8 cellular contexts compared by ENCODE assay signal in the genomic region with DNA sequence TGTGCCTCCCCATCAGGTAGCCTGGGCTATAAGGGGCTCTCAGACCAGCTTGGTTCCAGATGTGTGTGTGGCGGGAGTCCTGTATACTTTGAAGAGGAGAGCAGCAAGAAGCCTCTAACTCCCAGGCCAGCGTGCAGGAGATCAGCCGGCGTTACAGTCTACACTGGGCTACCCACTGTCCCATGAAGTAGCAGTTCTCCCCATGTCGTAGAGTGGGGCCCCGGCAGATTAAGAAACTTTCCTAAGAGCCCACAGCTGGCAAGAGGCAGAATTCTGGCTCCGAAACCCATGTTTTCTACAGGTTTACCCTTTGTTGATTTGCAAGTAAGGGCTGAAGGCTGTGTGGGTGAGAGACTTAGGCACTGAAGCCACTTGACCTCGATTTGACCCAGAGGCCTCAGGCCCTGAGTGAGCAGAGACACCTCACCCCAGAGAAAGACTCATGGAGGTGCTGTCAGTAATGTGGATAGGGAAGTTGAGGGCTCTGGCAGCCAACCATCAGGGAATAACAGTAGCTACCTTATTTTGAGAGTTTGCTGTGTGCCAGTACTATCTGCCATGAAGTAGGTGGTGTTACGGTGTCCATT. TPM values are rescaled to one million over a fixed set of nuclear protein-coding genes. Genes with fewer than 3 reads are reported as not detected.
DNase-seq lines count a peak whose midpoint lies in the region; ATAC-seq and TF ChIP-seq lines count a peak whose summit lies in the region.

No MANE protein-coding gene starts in this region.

- H3K27ac ChIP-seq in DND-41 (ENCODE audit: low read length), result peak overlapping the region; percentile 70
- peak overlapping the region; percentile 86 for H3K27ac ChIP-seq in HL-60 (replicated peaks)
- peak overlapping the region; percentile 74 for H3K27ac ChIP-seq in substantia nigra (ENCODE audit: low read depth, low read length, poor library complexity, severe bottlenecking)

- no peaks in the 10 kb centered on the region; the same call in 1 of the 2 replicates for H3K36me3 ChIP-seq in DND-41 (ENCODE audit: insufficient read depth, low read length)

- no peaks in the 10 kb centered on the region for H3K9me3 Mint-ChIP-seq in activated T-helper 2 cell treated with anti-CD3 and anti-CD28 coated beads, Interferon-gamma antibody, Interleukin-2, Interleukin-4, amounts not matched to agents 10 μg/mL and 5 μg/mL and 100 μg/mL, durations not matched to agents 14 hours and 24 hours and 36 hours

- H2AFZ ChIP-seq in DND-41 (ENCODE audit: low read depth, low read length), result peak overlapping the region; percentile 85

- peak; percentile 1; the same call in 2 of the 3 replicates for ATAC-seq in DND-41 (ENCODE audit: insufficient read depth, low read depth)
- ATAC-seq in GM19452 (IDR thresholded peaks at IDR 0.05; ENCODE audit: unreplicated experiment), result no peak

- no peaks in the 10 kb centered on the region for H3K27me3 Mint-ChIP-seq in activated T-helper 2 cell treated with anti-CD3 and anti-CD28 coated beads, Interferon-gamma antibody, Interleukin-2, Interleukin-4, amounts not matched to agents 10 μg/mL and 5 μg/mL and 100 μg/mL, durations not matched to agents 14 hours and 24 hours and 36 hours (ENCODE audit: low read depth)

- peak overlapping the region; percentile 96 for H3K27ac Mint-ChIP-seq in activated T-helper 2 cell treated with anti-CD3 and anti-CD28 coated beads, Interferon-gamma antibody, Interleukin-2, Interleukin-4, amounts not matched to agents 10 μg/mL and 5 μg/mL and 100 μg/mL, durations not matched to agents 14 hours and 24 hours and 36 hours

- H3K79me2 ChIP-seq in DND-41 (ENCODE audit: insufficient read depth, low read length), result peaks cover 37% of the 10 kb centered on the region

- no peak for DNase-seq in DND-41
- peak; percentile 71 to 75 for DNase-seq in HL-60 (ENCODE audit: low read depth in 1 of 2, low spot score in 1 of 2)
- no peak for DNase-seq in activated T-helper 2 cell treated with anti-CD3 and anti-CD28 coated beads, Interferon-gamma antibody, Interleukin-2, Interleukin-4, amounts not matched to agents 10 μg/mL and 5 μg/mL and 100 μg/mL, durations not matched to agents 14 hours and 24 hours and 36 hours (ENCODE audit: low spot score)
- DNase-seq in substantia nigra (lab: John Stamatoyannopoulos, UW), result no peak
- no peak for DNase-seq in NCI-H524 (lab: John Stamatoyannopoulos, UW)
- no peak for DNase-seq in epidermal melanocyte (ENCODE audit: insufficient read length, low spot score)

- no peaks in the 10 kb centered on the region for H3K27me3 ChIP-seq in DND-41 (ENCODE audit: insufficient read depth, low read length, poor library complexity)
- no peaks in the 10 kb centered on the region for H3K27me3 ChIP-seq in HL-60 (ENCODE audit: insufficient read depth, poor library complexity, severe bottlenecking)

- H4K20me1 ChIP-seq in DND-41 (ENCODE audit: insufficient read depth, low read length), result peaks cover 10% of the 10 kb centered on the region; the same call in 1 of the 2 replicates

- H3K4me1 ChIP-seq in DND-41 (ENCODE audit: insufficient read depth, low read length), result peaks cover 43% of the 10 kb centered on the region

- H3K9me3 ChIP-seq in DND-41 (ENCODE audit: insufficient read depth, low read length, severe bottlenecking), result no peaks in the 10 kb centered on the region
- H3K9me3 ChIP-seq in iPS-18c (ENCODE audit: control insufficient read depth, insufficient read depth, low read length), result no peaks in the 10 kb centered on the region

- no peak for TF ChIP-seq CTCF in DND-41 (IDR thresholded peaks at IDR 0.05; ENCODE audit: borderline replicate concordance, extremely low read depth, low read length, poor library complexity, severe bottlenecking)
- no peak for TF ChIP-seq CTCF in HL-60 (IDR thresholded peaks at IDR 0.05; ENCODE audit: insufficient read depth, low read length)

- intact Hi-C loops in activated T-helper 2 cell treated with anti-CD3 and anti-CD28 coated beads, Interferon-gamma antibody, Interleukin-2, Interleukin-4, amounts not matched to agents 10 μg/mL and 5 μg/mL and 100 μg/mL, durations not matched to agents 14 hours and 24 hours and 36 hours (cut with micrococcal nuclease), result loop anchor here (1.0 to 10.0 kb wide), 9 partner anchors 9 to 783 kb away; a partner anchor contains a TSS

- peak overlapping the region; percentile 70 for H3K9ac ChIP-seq in DND-41 (ENCODE audit: low read depth, low read length)

- H3K36me3 Mint-ChIP-seq in activated T-helper 2 cell treated with anti-CD3 and anti-CD28 coated beads, Interferon-gamma antibody, Interleukin-2, Interleukin-4, amounts not matched to agents 10 μg/mL and 5 μg/mL and 100 μg/mL, durations not matched to agents 14 hours and 24 hours and 36 hours (ENCODE audit: low read depth), result peaks cover 18% of the 10 kb centered on the region

- peak overlapping the region; percentile 76 for H3K4me2 ChIP-seq in DND-41 (ENCODE audit: insufficient read depth, low read length)

- peaks cover 51% of the 10 kb centered on the region for H3K4me1 Mint-ChIP-seq in activated T-helper 2 cell treated with anti-CD3 and anti-CD28 coated beads, Interferon-gamma antibody, Interleukin-2, Interleukin-4, amounts not matched to agents 10 μg/mL and 5 μg/mL and 100 μg/mL, durations not matched to agents 14 hours and 24 hours and 36 hours (ENCODE audit: low read depth)

- H3K4me3 Mint-ChIP-seq in activated T-helper 2 cell treated with anti-CD3 and anti-CD28 coated beads, Interferon-gamma antibody, Interleukin-2, Interleukin-4, amounts not matched to agents 10 μg/mL and 5 μg/mL and 100 μg/mL, durations not matched to agents 14 hours and 24 hours and 36 hours (ENCODE audit: low read depth), result peak overlapping the region; percentile 88

- H3K4me3 ChIP-seq in DND-41 (ENCODE audit: low read depth in 1 of 2, low read length in 2 of 2) (peak overlapping the region; percentile 7 to 57; a peak in 3 of 4 replicates), HL-60 (replicated peaks; ENCODE audit: insufficient read depth, low read length) (peak overlapping the region; percentile 29), iPS-18c (ENCODE audit: insufficient read depth, low read depth, low read length) (peak overlapping the region; percentile 80; the same call in 1 of the 2 replicates)

RNA-seq across cellular contexts. Expression of a gene that starts 0.9 kb away (rescaled TPM):
- 60.6 and 64.0 TPM in 2 replicates for total RNA-seq in activated T-helper 2 cell treated with anti-CD3 and anti-CD28 coated beads, Interferon-gamma antibody, Interleukin-2, Interleukin-4, amounts not matched to agents 10 μg/mL and 5 μg/mL and 100 μg/mL, durations not matched to agents 14 hours and 24 hours and 36 hours

Comparison
In these comparisons a context has a peak if more than half of its experiments do, and no peak if none do; other contexts are left out.
1. DNase-seq: peak in HL-60 (2 of 2); none in DND-41 (single experiment), activated T-helper 2 cell treated with anti-CD3 and anti-CD28 coated beads, Interferon-gamma antibody, Interleukin-2, Interleukin-4, amounts not matched to agents 10 μg/mL and 5 μg/mL and 100 μg/mL, durations not matched to agents 14 hours and 24 hours and 36 hours (single experiment), substantia nigra (0 of 49), NCI-H524 (0 of 2) and epidermal melanocyte (single experiment).
2. H3K4me3 ChIP-seq: peak in every context shown above with its lines; median percentile 80 in iPS-18c; 32 in DND-41; 29 in HL-60.
3. Peak in every context shown above with its lines, with median percentiles within 50 percentile points of each other: H3K27ac ChIP-seq.